Comparison of ENCODE assay signal across 15 cellular contexts in genomic region chr1:30875197-30875596, GRCh38. TPM values are rescaled to one million over a fixed set of nuclear protein-coding genes. Genes with fewer than 3 reads are reported as not detected.
DNase-seq lines count a peak whose midpoint lies in the region; ATAC-seq, FAIRE-seq and TF ChIP-seq lines count a peak whose summit lies in the region.
"Had no signal": no experiment of that assay in that cellular context is flagged by ENCODE, and none has a peak within 500 bp of the region (broad histone marks: within the 10 kb centered on the region; RNA-seq: fewer than 3 reads in every experiment).

No MANE protein-coding gene starts in this region.

- no peaks in the 10 kb centered on the region for H3K27me3 ChIP-seq in IMR-90 (ENCODE audit: control insufficient read depth, insufficient read depth, low read length)
- no peaks in the 10 kb centered on the region for H3K27me3 ChIP-seq in neural cell (ENCODE audit: insufficient read depth, low read depth, low read length)
- H3K27me3 ChIP-seq in pancreas, result no peaks in the 10 kb centered on the region

- H3K36me3 ChIP-seq in IMR-90 (ENCODE audit: control insufficient read depth, insufficient read depth, low read length), result peaks cover 50% of the 10 kb centered on the region
- peaks cover 21% of the 10 kb centered on the region for H3K36me3 ChIP-seq in neural cell (ENCODE audit: insufficient read depth, low read length)
- no peaks in the 10 kb centered on the region for H3K36me3 ChIP-seq in pancreas

- no peak for TF ChIP-seq CTCF in IMR-90 (conservative IDR thresholded peaks at IDR 0.05; ENCODE audit: low read depth, low read length)
- no peak for TF ChIP-seq CTCF in neural cell (IDR thresholded peaks at IDR 0.05; ENCODE audit: poor library complexity, severe bottlenecking)
- TF ChIP-seq CTCF in pancreas (IDR thresholded peaks at IDR 0.05), result no peak

- H3K4me1 ChIP-seq in IMR-90 (ENCODE audit: control insufficient read depth, insufficient read depth, low read length) (peaks cover 30% of the 10 kb centered on the region), pancreas (no peaks in the 10 kb centered on the region)

- H2BK20ac ChIP-seq in IMR-90 (ENCODE audit: low read depth, low read length), result no peak overlapping the region

- CTCF ChIA-PET in IMR-90 (lab: Yijun Ruan, JAX), result no interaction called here

- H3K4me2 ChIP-seq in IMR-90 (ENCODE audit: low read depth, low read length) (no peak overlapping the region), neural cell (ENCODE audit: low read length) (no peak overlapping the region)
- H3K4me2 ChIP-seq: GM23338 had no signal

- no peak overlapping the region; the same call in 1 of the 2 replicates for H3K4ac ChIP-seq in IMR-90 (ENCODE audit: low read depth, low read length)

- H3K27ac ChIP-seq in IMR-90 (ENCODE audit: insufficient read depth, low read length) (no peak overlapping the region), neural cell (ENCODE audit: low read length) (no peak overlapping the region), pancreas (no peak overlapping the region)
- H3K27ac ChIP-seq: BLaER1 treated with 17β-estradiol and CSF1 and Interleukin-3, amounts not matched to agents 10 nM and 100 nM had no signal

- WGBS in IMR-90 (ENCODE audit: extremely low coverage in 2 of 2, insufficient read length in 1 of 2), 2 experiments, result 90% methylated on average over 5 of the region's 6 CpGs; no CpG with 5 or more reads in 1 of the 2 experiments
- 64 to 72% methylated on average over 5 to 6 of the region's 6 CpGs for WGBS in pancreas, 2 donors

- no TSS peak for BruUV-seq in IMR-90 (replicated peaks; lab: Mats Ljungman, UMichigan)

- TF ChIP-seq RAD21 in IMR-90 (IDR thresholded peaks at IDR 0.05; ENCODE audit: low read length), result no peak
- no peak for TF ChIP-seq RAD21 in neural cell (conservative IDR thresholded peaks at IDR 0.05)

- H3K9me3 ChIP-seq in IMR-90 (ENCODE audit: control insufficient read depth, insufficient read depth, low read length), result peaks cover 16% of the 10 kb centered on the region
- peaks cover 14% of the 10 kb centered on the region for H3K9me3 ChIP-seq in neural cell (ENCODE audit: low read length)
- no peaks in the 10 kb centered on the region for H3K9me3 ChIP-seq in pancreas
- H3K9me3 ChIP-seq: BLaER1 treated with 17β-estradiol and CSF1 and Interleukin-3, amounts not matched to agents 10 nM and 100 nM had no signal

- no peak overlapping the region for H2BK120ac ChIP-seq in IMR-90 (ENCODE audit: low read depth, low read length)

- H3K9ac ChIP-seq in IMR-90 (ENCODE audit: low read depth, low read length) (no peak overlapping the region), neural cell (ENCODE audit: low read length) (peak overlapping the region; percentile 26)
- H3K9ac ChIP-seq: BLaER1 treated with 17β-estradiol and CSF1 and Interleukin-3, amounts not matched to agents 10 nM and 100 nM had no signal

- H3K79me1 ChIP-seq in IMR-90 (ENCODE audit: low read depth in 1 of 2, low read length in 2 of 2), result peaks cover 10 to 57% of the 10 kb centered on the region in 2 experiments; a peak in 3 of 4 replicates

- peaks cover 22% of the 10 kb centered on the region for H3K9me1 ChIP-seq in IMR-90 (ENCODE audit: insufficient read depth, low read length)

- no peak overlapping the region for H2BK5ac ChIP-seq in IMR-90 (ENCODE audit: low read depth, low read length, poor library complexity, severe bottlenecking)

- no peak overlapping the region for H2AK5ac ChIP-seq in IMR-90 (ENCODE audit: low read depth, low read length)

- no peak overlapping the region for H4K91ac ChIP-seq in IMR-90 (ENCODE audit: insufficient read depth, low read depth, low read length)

- H3F3A ChIP-seq in neural cell (ENCODE audit: insufficient read depth, low read length, poor library complexity, severe bottlenecking), result no peaks in the 10 kb centered on the region

- in situ Hi-C loops in IMR-90 (cut with MboI; ENCODE audit: low sequenced_read_pairs), result no loop called here

- H4K8ac ChIP-seq in IMR-90 (ENCODE audit: low read depth in 2 of 2, low read length in 2 of 2), result no peak overlapping the region

- POLR2A ChIA-PET in IMR-90 (lab: Charles Lee; ENCODE audit: unreplicated experiment), result no interaction called here

- no peak overlapping the region for H4K5ac ChIP-seq in IMR-90 (ENCODE audit: low read depth, low read length)

- H3K79me2 ChIP-seq in neural cell (replicated peaks; ENCODE audit: insufficient read depth, low read length), result peaks cover 55% of the 10 kb centered on the region

- H3K56ac ChIP-seq in IMR-90 (ENCODE audit: extremely low read depth, insufficient read depth, low read length), result no peak overlapping the region

- no peak overlapping the region for H2BK15ac ChIP-seq in IMR-90 (ENCODE audit: low read depth, low read length)

- no peaks in the 10 kb centered on the region for H3K9me2 ChIP-seq in neural cell (ENCODE audit: insufficient read depth, low read length)

- H3K4me3 ChIP-seq in IMR-90 (ENCODE audit: insufficient read depth, low read depth, low read length) (no peak overlapping the region), neural cell (ENCODE audit: low read length) (peak overlapping the region; percentile 54), pancreas (no peak overlapping the region)
- H3K4me3 ChIP-seq: BLaER1 treated with 17β-estradiol and CSF1 and Interleukin-3, amounts not matched to agents 10 nM and 100 nM; GM23338 had no signal

- ATAC-seq in IMR-90 (ENCODE audit: low read depth) (no peak), pancreas (peak; percentile 31 to 69 (median 64)), GM21447 (IDR thresholded peaks at IDR 0.05; ENCODE audit: unreplicated experiment) (no peak)
- ATAC-seq: CD8-positive, alpha-beta T cell; GM23338; HCT116 had no signal

- no peak for FAIRE-seq in pancreas (lab: Jason Lieb, UNC)

- intact Hi-C loops in IMR-90 (cut with micrococcal nuclease) (no loop called here), pancreas (cut with DNase I) (no loop called here)

- no peak for TF ChIP-seq POLR2A in IMR-90 (IDR thresholded peaks at IDR 0.05; ENCODE audit: low read depth, low read length)

- H3K23ac ChIP-seq in IMR-90 (ENCODE audit: low read depth, low read length), result no peak overlapping the region

- H2AK9ac ChIP-seq in IMR-90 (replicated peaks; ENCODE audit: low read depth, low read length, poor library complexity), result peak overlapping the region; percentile 71

- no peak for TF ChIP-seq EP300 in neural cell (conservative IDR thresholded peaks at IDR 0.05; ENCODE audit: poor library complexity, severe bottlenecking)

- no peak overlapping the region for H3K18ac ChIP-seq in IMR-90 (ENCODE audit: low read depth, low read length)

- DNase-seq in IMR-90, result no peak
- peak; percentile 58 for DNase-seq in dermis blood vessel endothelial cell
- DNase-seq in pancreas, result peak in 3 of 6 donors; percentile 55 to 65 (median 57)
- DNase-seq in medulla oblongata (ENCODE audit: extremely low spot score), result no peak
- DNase-seq: Calu3; CD8-positive, alpha-beta T cell; DMS79 treated with DMSO at 0.1 percent for 48 hours; GF-D8; H7; HFFc6 had no signal

- H3K14ac ChIP-seq in IMR-90 (replicated peaks; ENCODE audit: low read depth, low read length), result no peak overlapping the region

- dilution Hi-C loops in IMR-90 (cut with HindIII; ENCODE audit: low sequenced_read_pairs, unreplicated experiment), result no loop called here

- H2AFZ ChIP-seq in IMR-90 (replicated peaks; ENCODE audit: low read length, poor library complexity) (peak overlapping the region; percentile 13), neural cell (ENCODE audit: low read depth, low read length) (no peak overlapping the region)
- H2AFZ ChIP-seq: GM23338 had no signal

- H4K20me1 ChIP-seq in IMR-90 (ENCODE audit: insufficient read depth, low read length) (peaks cover 24% of the 10 kb centered on the region), neural cell (ENCODE audit: insufficient read depth) (no peaks in the 10 kb centered on the region)

TF ChIP-seq in IMR-90, 13 proteins besides CTCF, POLR2A, EP300 and RAD21 (continues in another document):
- TF ChIP-seq ELK1 (IDR thresholded peaks at IDR 0.05; ENCODE audit: borderline replicate concordance, low read depth, low read length) (no peak), MAFK (IDR thresholded peaks at IDR 0.05; ENCODE audit: low read depth, low read length) (no peak), MXI1 (IDR thresholded peaks at IDR 0.05; ENCODE audit: borderline replicate concordance, low read depth, low read length) (no peak), MAZ (IDR thresholded peaks at IDR 0.05; ENCODE audit: borderline replicate concordance, low read depth, low read length) (no peak), CHD1 (IDR thresholded peaks at IDR 0.05; ENCODE audit: low read depth, low read length) (no peak)

TF ChIP-seq in neural cell, 6 proteins besides CTCF, POLR2A, EP300 and RAD21 (continues in another document):
- TF ChIP-seq TAF1 (IDR thresholded peaks at IDR 0.05; ENCODE audit: low read depth), result no peak
- TF ChIP-seq SMC3 (conservative IDR thresholded peaks at IDR 0.05; ENCODE audit: poor library complexity), result no peak

RNA-seq across cellular contexts. Expression of gene SDC3, which starts 33.4 kb away (rescaled TPM):
- total RNA-seq in IMR-90 (2012; rRNA removed), result 13.1 and 14.2 TPM in 2 replicates
- 71.5 and 75.7 TPM in 2 replicates for polyA plus RNA-seq in IMR-90 (2012; rRNA removed)
- polyA plus RNA-seq in IMR-90 (2012; cell fraction: cytosol; rRNA removed), result 47.3 and 81.5 TPM in 2 replicates
- 36.2 and 50.9 TPM in 2 replicates for polyA plus RNA-seq in IMR-90 (2012; cell fraction: nucleus; rRNA removed; ENCODE audit: low replicate concordance)
- 22.0 and 55.3 TPM in 2 replicates for total RNA-seq in dermis blood vessel endothelial cell
- polyA plus RNA-seq in neural cell, result 55.2 and 79.5 TPM in 2 replicates
- 142 and 179 TPM in 2 replicates for polyA minus RNA-seq in neural cell
- total RNA-seq in pancreas, result 10 to 100 TPM in 2 of 6 donors, 1 to 10 TPM in 4; 5.6 to 18.9 (median 7.6) TPM
- 1 to 10 TPM; 4.2 to 8.3 TPM for polyA plus RNA-seq in pancreas
- total RNA-seq: CD8-positive, alpha-beta T cell had no signal

Comparison
In these comparisons a context has a peak if more than half of its experiments do, and no peak if none do; other contexts are left out.
1. ATAC-seq: peak in pancreas (4 of 4); none in IMR-90 (single experiment) and GM21447 (single experiment).